In the genomic region with DNA sequence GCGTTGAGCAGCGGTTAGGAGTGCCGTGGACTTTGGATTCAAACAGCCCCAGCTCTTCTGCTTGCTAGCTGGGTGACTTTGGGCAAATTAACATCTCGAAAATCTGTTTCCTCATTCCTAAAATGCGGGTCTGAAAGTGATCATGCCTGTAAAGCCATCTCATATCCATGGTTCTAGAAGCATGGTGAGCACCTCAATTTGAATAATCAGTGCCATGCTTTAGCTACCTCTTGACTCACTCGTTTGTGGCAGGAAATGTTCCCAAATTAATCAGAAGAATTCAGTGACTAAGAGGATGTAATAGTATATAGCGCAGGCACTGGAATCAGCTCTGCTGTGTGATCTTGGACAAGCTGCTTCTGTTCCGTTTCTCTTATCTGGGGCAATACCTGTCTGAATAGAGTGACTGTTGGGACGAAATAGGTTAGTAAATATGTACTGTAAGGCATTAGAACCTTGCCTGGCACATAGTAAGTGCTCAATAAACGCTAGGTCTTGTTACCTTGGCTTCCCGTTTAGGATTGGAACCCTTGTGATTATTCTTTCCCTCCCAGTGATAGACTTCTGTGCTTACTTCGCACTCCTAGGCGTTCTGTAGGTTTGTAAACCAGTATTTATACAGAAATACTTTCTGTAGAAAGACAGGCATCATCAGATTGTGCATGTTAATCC, we compare ENCODE assay signal across 8 cellular contexts. TPM values are rescaled to one million over a fixed set of nuclear protein-coding genes. Genes with fewer than 3 reads are reported as not detected.
A peak's percentile ranks its signal among the peaks of the same experiment; 100 is the strongest.
DNase-seq lines count a peak whose midpoint lies in the region; ATAC-seq and TF ChIP-seq lines count a peak whose summit lies in the region.

No MANE protein-coding gene starts in this region.

- no peak overlapping the region for H3K27ac ChIP-seq in urinary bladder (ENCODE audit: low read depth)

- H3K27ac Mint-ChIP-seq in chondrocyte (ENCODE audit: unreplicated experiment) (peak overlapping the region; percentile 83), memory B cell (peak overlapping the region; percentile 84)

- H3K36me3 Mint-ChIP-seq in chondrocyte (ENCODE audit: low read depth) (no peaks in the 10 kb centered on the region), memory B cell (peaks cover 5% of the 10 kb centered on the region)

- H3K9me3 Mint-ChIP-seq in chondrocyte (ENCODE audit: low read depth) (no peaks in the 10 kb centered on the region), memory B cell (no peaks in the 10 kb centered on the region)

- no peaks in the 10 kb centered on the region for H3K4me1 ChIP-seq in urinary bladder (ENCODE audit: insufficient read depth)

- H3K4me3 Mint-ChIP-seq in chondrocyte (ENCODE audit: unreplicated experiment) (peak overlapping the region; percentile 91), memory B cell (peak overlapping the region; percentile 94)

- peak overlapping the region; percentile 76 for H3K4me3 ChIP-seq in urinary bladder (ENCODE audit: low read depth, low read length)

- H3K4me1 Mint-ChIP-seq in chondrocyte (ENCODE audit: low read depth) (peaks cover 16% of the 10 kb centered on the region), memory B cell (peaks cover 24% of the 10 kb centered on the region)

- DNase-seq in ELR (ENCODE audit: low read depth) (peak; percentile 95), MV-4-11 (lab: John Stamatoyannopoulos, UW) (peak; percentile 20), chondrocyte (ENCODE audit: low spot score) (no peak), memory B cell (ENCODE audit: low spot score in 2 of 2) (peak in 1 of 2 donors; percentile 10), NCI-H82 treated with DMSO at 0.1 percent for 48 hours (lab: John Stamatoyannopoulos, UW; ENCODE audit: unreplicated experiment) (no peak)
- no peak for DNase-seq in stimulated activated CD4-positive, alpha-beta T cell treated with anti-CD3 and anti-CD28 coated beads, Interleukin-4, amount 100 ng/mL, for 24 hours

- 40% methylated on average over 13 of the region's 13 CpGs for WGBS in urinary bladder

- no peaks in the 10 kb centered on the region for H3K36me3 ChIP-seq in urinary bladder (ENCODE audit: insufficient read depth)

- ATAC-seq in memory B cell (ENCODE audit: low read depth) (peak; percentile 7), HG02678 (IDR thresholded peaks at IDR 0.05; ENCODE audit: unreplicated experiment) (no peak)

- no peak for TF ChIP-seq CTCF in chondrocyte (IDR thresholded peaks at IDR 0.05)

- H3K27me3 Mint-ChIP-seq in chondrocyte (ENCODE audit: low read depth) (no peaks in the 10 kb centered on the region), memory B cell (no peaks in the 10 kb centered on the region)

RNA-seq across cellular contexts. Expression of gene SMAGP, which starts 0.8 kb away (rescaled TPM):
- total RNA-seq in chondrocyte, result 2.0 to 8.5 TPM (median 8.0 TPM) in 3 replicates
- 13.4 TPM for total RNA-seq in urinary bladder
- polyA plus RNA-seq in urinary bladder, result 10.0 TPM

RNA-seq across cellular contexts. Expression of gene DAZAP2, which starts 32.4 kb away (rescaled TPM):
- 76.9 to 95.6 TPM (median 77.9 TPM) in 3 replicates for total RNA-seq in chondrocyte
- total RNA-seq in urinary bladder, result 89.1 TPM
- 487 TPM for polyA plus RNA-seq in urinary bladder

RNA-seq across cellular contexts. Expression of gene BIN2, which starts 53.0 kb away (rescaled TPM):
- total RNA-seq in chondrocyte (not detected in 3 replicates), urinary bladder (2.3 TPM)
- 3.4 TPM for polyA plus RNA-seq in urinary bladder

RNA-seq across cellular contexts. Expression of gene POU6F1, which starts 53.1 kb away (rescaled TPM):
- total RNA-seq in chondrocyte, result 9.9 to 11.2 TPM (median 10.2 TPM) in 3 replicates
- 4.3 TPM for total RNA-seq in urinary bladder
- 10.6 TPM for polyA plus RNA-seq in urinary bladder

Comparison
In these comparisons a context has a peak if more than half of its experiments do, and no peak if none do; other contexts are left out.
1. DNase-seq: peak in ELR (single experiment) and MV-4-11 (single experiment); none in chondrocyte (single experiment), stimulated activated CD4-positive, alpha-beta T cell treated with anti-CD3 and anti-CD28 coated beads, Interleukin-4, amount 100 ng/mL, for 24 hours (single experiment) and NCI-H82 treated with DMSO at 0.1 percent for 48 hours (single experiment).